9 cellular contexts compared by ENCODE assay signal in genomic region chr11:3950996-3951662, GRCh38.
DNase-seq lines count a peak whose midpoint lies in the region; ATAC-seq lines count a peak whose summit lies in the region.
"Had no signal": no experiment of that assay in that cellular context is flagged by ENCODE, and none has a peak within 500 bp of the region (broad histone marks: within the 10 kb centered on the region; RNA-seq: fewer than 3 reads in every experiment).

No MANE protein-coding gene starts in this region.

- peaks cover 5 to 25% of the 10 kb centered on the region in 2 donors for H3K36me3 Mint-ChIP-seq in CD4-positive, alpha-beta memory T cell

- intact Hi-C loops in CD4-positive, alpha-beta memory T cell (cut with micrococcal nuclease) = no loop called here

- H3K4me3 ChIP-seq in CD4-positive, alpha-beta memory T cell (ENCODE audit: low read length in 2 of 2) = no peak overlapping the region

- H3K9me3 Mint-ChIP-seq in CD4-positive, alpha-beta memory T cell = no peaks in the 10 kb centered on the region

- DNase-seq in CD4-positive, alpha-beta memory T cell = peak in 4 of 5 donors; percentile 29 to 47 (median 42)
- DNase-seq in M059J (ENCODE audit: low read depth) (peak; percentile 94), dermis microvascular lymphatic vessel endothelial cell (ENCODE audit: low read depth in 2 of 2) (peak; percentile 43 to 47), mucosa of gallbladder (ENCODE audit: low spot score) (peak; percentile 32), GF-D8 (lab: John Stamatoyannopoulos, UW) (no peak)
- DNase-seq in stimulated activated CD4-positive, alpha-beta T cell treated with anti-CD3 and anti-CD28 coated beads, Interleukin-1b, Interleukin-23, amount 100 ng/mL, for 48 hours = no peak
- DNase-seq: activated CD4-positive, alpha-beta T cell treated with anti-CD3 and anti-CD28 coated beads, Interleukin-2, amount 50 U/mL, for 48 hours had no signal

- peaks cover 83 to 100% (median 93%) of the 10 kb centered on the region in 4 donors for H3K4me1 Mint-ChIP-seq in CD4-positive, alpha-beta memory T cell

- CTCF ChIA-PET in CD4-positive, alpha-beta memory T cell (lab: Charles Lee; ENCODE audit: partially characterized antibody) = interaction anchor here (1.9 to 3.7 kb wide), 6 partner anchors 8 to 121 kb away, joined by 5 to 17 read pairs (median 10); partner anchors contain the start of genes RHOG and STIM1

- ATAC-seq in HG03280 (IDR thresholded peaks at IDR 0.05; ENCODE audit: unreplicated experiment) = no peak
- ATAC-seq in HG03108 (IDR thresholded peaks at IDR 0.05; ENCODE audit: unreplicated experiment) = no peak

- peak overlapping the region in 7 of 8 donors; percentile 30 to 83 (median 59) for H3K4me3 Mint-ChIP-seq in CD4-positive, alpha-beta memory T cell

- POLR2A ChIA-PET in CD4-positive, alpha-beta memory T cell (lab: Charles Lee; ENCODE audit: partially characterized antibody) = interaction anchor here (1.0 to 13.1 kb wide), 7 partner anchors 9 to 122 kb away, joined by 3 to 229 read pairs (median 4); partner anchors contain the start of gene STIM1

- no peaks in the 10 kb centered on the region for H3K36me3 ChIP-seq in CD4-positive, alpha-beta memory T cell (ENCODE audit: insufficient read depth, low read length)

- no peaks in the 10 kb centered on the region for H3K27me3 ChIP-seq in CD4-positive, alpha-beta memory T cell (ENCODE audit: insufficient read depth, low read length)

- H3K4me1 ChIP-seq in CD4-positive, alpha-beta memory T cell (ENCODE audit: insufficient read depth, low read length) = peaks cover 98% of the 10 kb centered on the region

- no peaks in the 10 kb centered on the region for H3K27me3 Mint-ChIP-seq in CD4-positive, alpha-beta memory T cell

- H3K27ac Mint-ChIP-seq in CD4-positive, alpha-beta memory T cell = peak overlapping the region; percentile 86 to 95 (median 93)

- H3K27ac ChIP-seq in CD4-positive, alpha-beta memory T cell (ENCODE audit: low read depth, low read length) = peak overlapping the region; percentile 39

- no peaks in the 10 kb centered on the region for H3K9me3 ChIP-seq in CD4-positive, alpha-beta memory T cell (ENCODE audit: control insufficient read depth in 1 of 2, low read length in 2 of 2)

Comparison
In these comparisons a context has a peak if more than half of its experiments do, and no peak if none do; other contexts are left out.
1. DNase-seq: peak in CD4-positive, alpha-beta memory T cell (4 of 5), M059J (single experiment), dermis microvascular lymphatic vessel endothelial cell (2 of 2) and mucosa of gallbladder (single experiment); none in GF-D8 (single experiment) and stimulated activated CD4-positive, alpha-beta T cell treated with anti-CD3 and anti-CD28 coated beads, Interleukin-1b, Interleukin-23, amount 100 ng/mL, for 48 hours (single experiment).